In the genomic region with DNA sequence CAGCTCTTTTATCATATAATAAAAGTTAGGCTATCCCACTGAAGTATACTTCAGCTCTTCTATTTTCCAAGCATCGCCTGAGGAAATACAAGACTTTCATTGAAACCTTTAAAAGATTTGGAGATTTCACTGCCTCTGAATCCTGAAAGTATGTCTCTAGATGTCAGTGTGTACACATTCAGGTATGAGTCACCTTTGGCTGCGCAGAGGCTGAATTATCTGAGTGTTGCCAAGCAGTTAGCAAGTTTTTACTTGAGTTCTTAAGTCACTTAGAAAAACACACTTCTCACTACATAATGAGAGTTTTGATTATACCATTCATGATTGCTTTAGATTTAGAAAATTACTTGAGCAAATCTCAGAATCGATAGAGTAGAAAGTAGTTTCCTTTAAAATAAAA, we compare ENCODE assay signal across 14 cellular contexts.
DNase-seq lines count a peak whose midpoint lies in the region; ATAC-seq lines count a peak whose summit lies in the region.
"Had no signal": no experiment of that assay in that cellular context is flagged by ENCODE, and none has a peak within 500 bp of the region (broad histone marks: within the 10 kb centered on the region; RNA-seq: fewer than 3 reads in every experiment).

No MANE protein-coding gene starts in this region.

- CTCF ChIA-PET in T-cell (lab: Charles Lee) = interaction anchor here (0.6 to 1.0 kb wide), 3 partner anchors 21 to 396 kb away, joined by 3 to 5 read pairs (median 3); no protein-coding TSS in a partner anchor

- H3K27ac Mint-ChIP-seq in T-cell = no peak overlapping the region
- H3K27ac Mint-ChIP-seq: stimulated activated naive CD8-positive, alpha-beta T cell treated with anti-CD3 and anti-CD28 coated beads, Interleukin-15, amount 100 ng/mL, for 72 hours had no signal

- DNase-seq in SIG-M5 treated with dmso at 0.1 percent for 504 hours (lab: John Stamatoyannopoulos, UW; ENCODE audit: unreplicated experiment) = peak; percentile 36
- no peak for DNase-seq in SIG-M5 (lab: John Stamatoyannopoulos, UW)
- DNase-seq in T47D (ENCODE audit: low read depth in 1 of 2, low spot score in 1 of 2) = peak; percentile 77 to 80
- peak; percentile 18 for DNase-seq in kidney glomerular epithelial cell (lab: John Stamatoyannopoulos, UW)
- no peak for DNase-seq in activated T-cell treated with anti-CD3 and anti-CD28 coated beads for 4 hours
- DNase-seq in T-cell = no peak
- DNase-seq: activated T-cell treated with anti-CD3 and anti-CD28 coated beads, Interleukin-2, amount 50 U/mL, for 1 hour; Karpas-422; NCI-H2227 treated with DMSO at 0.1 percent for 48 hours; Right ventricle myocardium superior; stimulated activated CD4-positive, alpha-beta T cell treated with anti-CD3 and anti-CD28 coated beads, Interleukin-4, amount 100 ng/mL, for 1 hour; stimulated activated naive CD8-positive, alpha-beta T cell treated with anti-CD3 and anti-CD28 coated beads, Interleukin-15, amount 100 ng/mL, for 72 hours had no signal

- no peak overlapping the region for H3K4me3 Mint-ChIP-seq in T-cell
- H3K4me3 Mint-ChIP-seq: stimulated activated naive CD8-positive, alpha-beta T cell treated with anti-CD3 and anti-CD28 coated beads, Interleukin-15, amount 100 ng/mL, for 72 hours had no signal

- H3K27me3 Mint-ChIP-seq in T-cell = no peaks in the 10 kb centered on the region
- H3K27me3 Mint-ChIP-seq: stimulated activated naive CD8-positive, alpha-beta T cell treated with anti-CD3 and anti-CD28 coated beads, Interleukin-15, amount 100 ng/mL, for 72 hours had no signal

- POLR2A ChIA-PET in T-cell (lab: Charles Lee) = no interaction called here

- H3K9me3 Mint-ChIP-seq in T-cell = peaks cover 0 to 5% (median 0%) of the 10 kb centered on the region in 3 donors
- H3K9me3 Mint-ChIP-seq: stimulated activated naive CD8-positive, alpha-beta T cell treated with anti-CD3 and anti-CD28 coated beads, Interleukin-15, amount 100 ng/mL, for 72 hours had no signal

- H3K36me3 Mint-ChIP-seq in T-cell = no peaks in the 10 kb centered on the region

- in situ Hi-C loops in T47D (cut with HindIII; ENCODE audit: low pct_unique_long_range_greater_than_20kb, low sequenced_read_pairs) = no loop called here

- no peak for ATAC-seq in GM18909 (IDR thresholded peaks at IDR 0.05; ENCODE audit: poor library complexity, unreplicated experiment)
- no peak for ATAC-seq in T-cell (replicated peaks in 1 of 4)
- no peak for ATAC-seq in GM18502 (IDR thresholded peaks at IDR 0.05; ENCODE audit: poor library complexity, unreplicated experiment)
- ATAC-seq: stimulated activated naive CD8-positive, alpha-beta T cell treated with anti-CD3 and anti-CD28 coated beads, Interleukin-15, amount 100 ng/mL, for 72 hours had no signal

- H3K4me1 Mint-ChIP-seq in T-cell = no peaks in the 10 kb centered on the region
- H3K4me1 Mint-ChIP-seq: stimulated activated naive CD8-positive, alpha-beta T cell treated with anti-CD3 and anti-CD28 coated beads, Interleukin-15, amount 100 ng/mL, for 72 hours had no signal

Comparison
In these comparisons a context has a peak if more than half of its experiments do, and no peak if none do; other contexts are left out.
1. DNase-seq: peak in SIG-M5 treated with dmso at 0.1 percent for 504 hours (single experiment), T47D (2 of 2) and kidney glomerular epithelial cell (single experiment); none in SIG-M5 (single experiment), activated T-cell treated with anti-CD3 and anti-CD28 coated beads for 4 hours (single experiment) and T-cell (0 of 34).